ENCODE assay signal across 18 cellular contexts in genomic region chr2:20267529-20267928, GRCh38. TPM values are rescaled to one million over a fixed set of nuclear protein-coding genes. Genes with fewer than 3 reads are reported as not detected.
DNase-seq lines count a peak whose midpoint lies in the region; ATAC-seq, FAIRE-seq and TF ChIP-seq lines count a peak whose summit lies in the region.
"Had no signal": no experiment of that assay in that cellular context is flagged by ENCODE, and none has a peak within 500 bp of the region (broad histone marks: within the 10 kb centered on the region; RNA-seq: fewer than 3 reads in every experiment).

No MANE protein-coding gene starts in this region.

- H3K9me3 ChIP-seq in HEK293 (ENCODE audit: control insufficient read depth, insufficient read depth, low read depth, low read length) (no peaks in the 10 kb centered on the region), GM12878 (replicated peaks; ENCODE audit: control insufficient read depth, insufficient read depth, low read length) (no peaks in the 10 kb centered on the region), small intestine (ENCODE audit: control insufficient read depth, low read depth) (no peaks in the 10 kb centered on the region), PC-3 (ENCODE audit: low read length) (no peaks in the 10 kb centered on the region)
- H3K9me3 ChIP-seq: BLaER1 treated with 17β-estradiol and CSF1 and Interleukin-3, amounts not matched to agents 10 nM and 100 nM had no signal

- no peaks in the 10 kb centered on the region for H3K9me3 Mint-ChIP-seq in activated naive CD8-positive, alpha-beta T cell (ENCODE audit: low read depth)
- H3K9me3 Mint-ChIP-seq in activated naive CD8-positive, alpha-beta T cell treated with anti-CD3 and anti-CD28 coated beads for 36 hours: no peaks in the 10 kb centered on the region

- no peaks in the 10 kb centered on the region for H3K27me3 ChIP-seq in GM12878 (replicated peaks in 1 of 2; ENCODE audit: control insufficient read depth in 2 of 2, insufficient read depth in 2 of 2, low read length in 1 of 2)
- no peaks in the 10 kb centered on the region for H3K27me3 ChIP-seq in small intestine (ENCODE audit: control insufficient read depth in 2 of 2, insufficient read depth in 2 of 2, low read length in 2 of 2)
- H3K27me3 ChIP-seq in PC-3 (ENCODE audit: low read length): no peaks in the 10 kb centered on the region
- H3K27me3 ChIP-seq: BLaER1 treated with 17β-estradiol and CSF1 and Interleukin-3, amounts not matched to agents 10 nM and 100 nM had no signal

- H3K36me3 ChIP-seq in HEK293 (ENCODE audit: control insufficient read depth in 2 of 2, insufficient read depth in 1 of 2, low read length in 2 of 2) (peaks cover 6 to 41% of the 10 kb centered on the region in 2 experiments; a peak in 2 of 3 replicates), GM12878 (ENCODE audit: control insufficient read depth in 2 of 2, insufficient read depth in 2 of 2, low read length in 1 of 2) (peaks cover 1 to 19% of the 10 kb centered on the region in 2 experiments), small intestine (ENCODE audit: control insufficient read depth in 2 of 2, insufficient read depth in 2 of 2, low read length in 2 of 2) (no peaks in the 10 kb centered on the region), PC-3 (ENCODE audit: low read depth, low read length) (peaks cover 14% of the 10 kb centered on the region; the same call in 1 of the 2 replicates)

- H3K9me2 ChIP-seq in PC-3 (replicated peaks; ENCODE audit: low read length): no peaks in the 10 kb centered on the region

- in situ Hi-C loops in GM12878 (cut with MboI): no loop called here

- no peaks in the 10 kb centered on the region for H3K4me1 ChIP-seq in HEK293 (ENCODE audit: control insufficient read depth, insufficient read depth, low read length)
- H3K4me1 ChIP-seq in GM12878 (ENCODE audit: control insufficient read depth, insufficient read depth, low read length): no peaks in the 10 kb centered on the region
- no peaks in the 10 kb centered on the region for H3K4me1 ChIP-seq in small intestine (ENCODE audit: control insufficient read depth in 2 of 2, insufficient read depth in 1 of 2, low read depth in 1 of 2, low read length in 1 of 2)
- H3K4me1 ChIP-seq in PC-3 (ENCODE audit: insufficient read depth, low read length): no peaks in the 10 kb centered on the region
- H3K4me1 ChIP-seq: BLaER1 treated with 17β-estradiol and CSF1 and Interleukin-3, amounts not matched to agents 10 nM and 100 nM had no signal

- H3K36me3 Mint-ChIP-seq in activated naive CD8-positive, alpha-beta T cell: peaks cover 6% of the 10 kb centered on the region
- peaks cover 32% of the 10 kb centered on the region for H3K36me3 Mint-ChIP-seq in activated naive CD8-positive, alpha-beta T cell treated with anti-CD3 and anti-CD28 coated beads for 36 hours

- H4K20me1 ChIP-seq in GM12878 (ENCODE audit: control insufficient read depth, insufficient read depth): no peaks in the 10 kb centered on the region
- 0 out of 2 replicates have a peak, but pooled peaks cover under 1% of the 10 kb centered on the region for H4K20me1 ChIP-seq in PC-3 (ENCODE audit: low read length)

- H3K79me2 ChIP-seq in GM12878 (ENCODE audit: control insufficient read depth, insufficient read depth, low read length): no peaks in the 10 kb centered on the region
- H3K79me2 ChIP-seq in PC-3 (ENCODE audit: low read length): no peaks in the 10 kb centered on the region

- FAIRE-seq in GM12878 (lab: Jason Lieb, UNC) (no peak), small intestine (lab: Jason Lieb, UNC) (no peak)

- POLR2A ChIA-PET in HEK293 (lab: Yijun Ruan, JAX) (no interaction called here), GM12878 (lab: Charles Lee) (interaction anchor here (0.6 kb wide), 1 partner anchor 636 kb away, joined by 3 read pairs; no protein-coding TSS in a partner anchor), PC-3 (lab: Charles Lee; ENCODE audit: unreplicated experiment) (no interaction called here)

- TF ChIP-seq POLR2A in GM12878 (IDR thresholded peaks at IDR 0.05; ENCODE audit: low read depth, low read length): no peak

- peaks cover 13% of the 10 kb centered on the region for H3K4me1 Mint-ChIP-seq in activated naive CD8-positive, alpha-beta T cell (ENCODE audit: low read depth)
- peaks cover 2% of the 10 kb centered on the region for H3K4me1 Mint-ChIP-seq in activated naive CD8-positive, alpha-beta T cell treated with anti-CD3 and anti-CD28 coated beads for 36 hours

- TSS peak; percentile 23 for BruUV-seq in GM12878 (replicated peaks; lab: Mats Ljungman, UMichigan)
- no TSS peak for BruUV-seq in PC-3 (replicated peaks; lab: Mats Ljungman, UMichigan)

- SMC1A ChIA-PET in GM12878 (lab: Charles Lee; ENCODE audit: uncharacterized antibody, unreplicated experiment): interaction anchor here (1.3 to 1.4 kb wide), 2 partner anchors 10 to 16 kb away, joined by 4 to 5 read pairs; no protein-coding TSS in a partner anchor

- no peak for TF ChIP-seq RAD21 in GM12878 (IDR thresholded peaks at IDR 0.05; ENCODE audit: insufficient read depth, low read depth, low read length)

- H2AFZ ChIP-seq in GM12878 (ENCODE audit: control insufficient read depth, low read depth, low read length) (no peak overlapping the region), PC-3 (ENCODE audit: low read length) (no peak overlapping the region)
- H2AFZ ChIP-seq: GM23248 had no signal

- H3K4me2 ChIP-seq in GM12878 (ENCODE audit: control insufficient read depth, insufficient read depth) (no peak overlapping the region), PC-3 (ENCODE audit: low read length) (no peak overlapping the region)
- H3K4me2 ChIP-seq: BLaER1 treated with 17β-estradiol and CSF1 and Interleukin-3, amounts not matched to agents 10 nM and 100 nM had no signal

- no peaks in the 10 kb centered on the region for H3K27me3 Mint-ChIP-seq in activated naive CD8-positive, alpha-beta T cell
- no peaks in the 10 kb centered on the region for H3K27me3 Mint-ChIP-seq in activated naive CD8-positive, alpha-beta T cell treated with anti-CD3 and anti-CD28 coated beads for 36 hours

- no peak overlapping the region for H3K27ac ChIP-seq in HEK293 (ENCODE audit: extremely low read depth, low read depth, low read length)
- H3K27ac ChIP-seq in GM12878 (ENCODE audit: control insufficient read depth, insufficient read depth): no peak overlapping the region
- no peak overlapping the region for H3K27ac ChIP-seq in small intestine (ENCODE audit: low read depth in 1 of 2, low read length in 1 of 2)
- H3K27ac ChIP-seq in PC-3 (ENCODE audit: low read length): no peak overlapping the region
- H3K27ac ChIP-seq: BLaER1 treated with 17β-estradiol and CSF1 and Interleukin-3, amounts not matched to agents 10 nM and 100 nM; GM23248 had no signal

- no peak for DNase-seq in activated naive CD8-positive, alpha-beta T cell treated with anti-CD3 and anti-CD28 coated beads for 36 hours
- DNase-seq in GM12878 (ENCODE audit: low read depth, low spot score): no peak
- DNase-seq in small intestine: peak; percentile 66
- DNase-seq in PC-3: no peak
- DNase-seq: DMS79 treated with DMSO at 0.1 percent for 48 hours, GM23248, HCEC 1CT, KBM-7, NCI-H1105 treated with DMSO at 0.1 percent for 48 hours, NCI-H1694 treated with DMSO at 0.1 percent for 48 hours, NCI-H510A treated with DMSO at 0.1 percent for 48 hours, NCI-H774, Right ventricle myocardium superior had no signal

- H3K9ac ChIP-seq in GM12878 (ENCODE audit: control insufficient read depth, insufficient read depth, low read length) (no peak overlapping the region), PC-3 (ENCODE audit: low read length) (no peak overlapping the region)
- H3K9ac ChIP-seq: BLaER1 treated with 17β-estradiol and CSF1 and Interleukin-3, amounts not matched to agents 10 nM and 100 nM; GM23248 had no signal

- H3K4me3 ChIP-seq in HEK293 (ENCODE audit: low read depth, low read length) (no peak overlapping the region), GM12878 (no peak overlapping the region), small intestine (ENCODE audit: low read depth in 1 of 2, low read length in 2 of 2) (no peak overlapping the region), PC-3 (ENCODE audit: low read length) (no peak overlapping the region)
- H3K4me3 ChIP-seq: BLaER1 treated with 17β-estradiol and CSF1 and Interleukin-3, amounts not matched to agents 10 nM and 100 nM; GM23248 had no signal

- peak overlapping the region; percentile 25 for H3K27ac Mint-ChIP-seq in activated naive CD8-positive, alpha-beta T cell
- no peak overlapping the region for H3K27ac Mint-ChIP-seq in activated naive CD8-positive, alpha-beta T cell treated with anti-CD3 and anti-CD28 coated beads for 36 hours

- WGBS in GM12878 (ENCODE audit: insufficient coverage, insufficient replicate concordance, low lambda C conversion rate, missing lambda C conversion rate): 66% methylated on average over 2 of the region's 2 CpGs
- WGBS in small intestine, 3 donors: 57 to 90% (median 87%) methylated on average over 2 of the region's 2 CpGs

- ATAC-seq in GM12878: no peak
- no peak for ATAC-seq in PC-3
- no peak for ATAC-seq in GM21526 (IDR thresholded peaks at IDR 0.05; ENCODE audit: low FRiP score, unreplicated experiment)
- no peak for ATAC-seq in GM19351 (IDR thresholded peaks at IDR 0.05; ENCODE audit: unreplicated experiment)

- RAD21 ChIA-PET in GM12878 (lab: Charles Lee; ENCODE audit: unreplicated experiment): no interaction called here

- TF ChIP-seq CTCF in HEK293 (tag by site-specific recombination; IDR thresholded peaks at IDR 0.05) (no peak), GM12878 (IDR thresholded peaks at IDR 0.05 in 2 of 3, conservative IDR thresholded peaks at IDR 0.05 in 1 of 3; ENCODE audit: control insufficient read depth in 2 of 3, extremely low read depth in 1 of 3, insufficient read depth in 1 of 3, low read depth in 3 of 3, low read length in 3 of 3) (no peak), PC-3 (conservative IDR thresholded peaks at IDR 0.05; ENCODE audit: low read depth, low read length) (no peak)

- intact Hi-C loops in GM12878 (cut with micrococcal nuclease; ENCODE audit: unreplicated experiment): no loop called here
- intact Hi-C loops in PC-3 (cut with micrococcal nuclease): no loop called here

- no peak for TF ChIP-seq EP300 in GM12878 (IDR thresholded peaks at IDR 0.05; ENCODE audit: borderline replicate concordance in 1 of 2, control insufficient read depth in 1 of 2, low read depth in 2 of 2, low read length in 2 of 2)

- H3F3A ChIP-seq in PC-3 (ENCODE audit: low read length, unreplicated experiment): no peaks in the 10 kb centered on the region

- no peak overlapping the region for H3K4me3 Mint-ChIP-seq in activated naive CD8-positive, alpha-beta T cell
- no peak overlapping the region for H3K4me3 Mint-ChIP-seq in activated naive CD8-positive, alpha-beta T cell treated with anti-CD3 and anti-CD28 coated beads for 36 hours

- CTCF ChIA-PET in HEK293 (lab: Yijun Ruan, JAX) (interaction anchor here (0.6 to 1.4 kb wide), 5 partner anchors 14 to 312 kb away, joined by 3 to 4 read pairs (median 4); no protein-coding TSS in a partner anchor), GM12878 (lab: Yijun Ruan, JAX) (interaction anchor here (0.8 to 1.4 kb wide), 4 partner anchors 9 to 70 kb away, joined by 3 to 6 read pairs (median 4); no protein-coding TSS in a partner anchor), PC-3 (lab: Charles Lee) (no interaction called here)

RNA-seq across cellular contexts. Expression of gene SDC1, which starts 42.6 kb away (rescaled TPM):
- total RNA-seq in activated naive CD8-positive, alpha-beta T cell treated with anti-CD3 and anti-CD28 coated beads for 36 hours: under 1 TPM in 1 of 2 experiments, not detected in 1; 0.36 TPM
- 75.7 and 78.9 TPM in 2 replicates for total RNA-seq in GM12878 (2013; cell fraction: nucleolus; rRNA removed)
- total RNA-seq in GM12878 (2014; rRNA removed) (25.8 and 26.6 TPM in 2 replicates), GM12878 (2014; rRNA removed; fragmentation: Illumina TruSeq; extraction: Trizol) (9.6 and 12.4 TPM in 2 replicates), GM12878 (2021) (31.0 and 33.1 TPM in 2 replicates), PC-3 (2014; rRNA removed) (358 and 362 TPM in 2 replicates)
- 11.9 TPM for polyA plus RNA-seq in GM12878 (2011; ENCODE audit: low read depth)
- polyA plus RNA-seq in GM12878 (2011; rRNA removed) (13.3 and 21.5 TPM in 2 replicates), GM12878 (2014; fragmentation: Illumina TruSeq; extraction: Trizol) (4.4 and 7.0 TPM in 2 replicates), GM12878 (2014; fragmentation: Nextera tagmentation; extraction: Ambion mirVana) (1 to 10 TPM in 1 of 2 experiments, under 1 TPM in 1; 0.85 to 2.2 TPM), GM12878 (2014; rRNA removed) (24.4 and 25.9 TPM in 2 replicates), GM12878 (2016; fragmentation: Nextera tagmentation; extraction: Ambion mirVana) (10 to 100 TPM; 33.8 to 36.8 TPM), small intestine (10 to 100 TPM; 36.9 to 89.9 (median 38.9) TPM)
- polyA plus RNA-seq in GM12878 (2011; cell fraction: cytosol; rRNA removed): 23.5 and 34.5 TPM in 2 replicates
- 21.3 and 28.2 TPM in 2 replicates for polyA plus RNA-seq in GM12878 (2011; cell fraction: nucleus; rRNA removed)
- polyA plus RNA-seq in GM12878 (2012): 18.7 and 26.5 TPM in 2 replicates
- polyA minus RNA-seq in GM12878 (2011; rRNA and poly(A)+ RNA removed): 10.0 and 19.3 TPM in 2 replicates
- 11.2 and 11.4 TPM in 2 replicates for polyA minus RNA-seq in GM12878 (2011; cell fraction: cytosol; rRNA and poly(A)+ RNA removed)
- polyA minus RNA-seq in GM12878 (2011; cell fraction: nucleus; rRNA and poly(A)+ RNA removed): 3.4 and 5.3 TPM in 2 replicates
